3 cellular contexts compared by ENCODE assay signal in the genomic region with DNA sequence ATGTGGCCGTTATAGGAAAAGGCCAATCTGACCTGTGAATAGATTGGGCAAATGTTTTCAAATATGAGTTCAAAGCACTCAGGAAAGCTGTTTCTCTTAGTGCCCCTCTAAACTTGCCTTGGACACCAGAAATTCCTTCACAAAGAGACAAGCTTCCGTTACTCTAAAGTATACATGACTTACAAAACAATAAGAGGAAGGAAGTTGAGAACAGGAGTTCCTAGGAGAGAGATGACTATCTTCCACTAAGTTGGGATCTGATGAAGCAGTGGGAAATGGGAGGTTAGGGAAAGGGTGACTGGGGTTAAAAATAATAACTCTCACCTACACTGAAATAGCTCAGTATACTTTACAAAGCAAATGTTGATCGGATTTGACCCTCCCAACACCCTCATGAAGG.
A peak's percentile ranks its signal among the peaks of the same experiment; 100 is the strongest.
TF ChIP-seq lines count a peak whose summit lies in the region.

No MANE protein-coding gene starts in this region.

TF ChIP-seq in liver, 16 proteins besides CTCF, POLR2A, EP300 and RAD21:
- no peak for TF ChIP-seq YY1 (IDR thresholded peaks at IDR 0.05)
- TF ChIP-seq TAF1 (conservative IDR thresholded peaks at IDR 0.05): no peak
- TF ChIP-seq NR2F2 (IDR thresholded peaks at IDR 0.05): peak; percentile 46

TF ChIP-seq in HepG2, 621 proteins besides CTCF, POLR2A, EP300 and RAD21:
- no peak for TF ChIP-seq ZNF180 (CRISPR knock-in tag; IDR thresholded peaks at IDR 0.05; ENCODE audit: borderline replicate concordance, low read depth)

TF ChIP-seq in endothelial cell of umbilical vein, 7 proteins besides CTCF, POLR2A, EP300 and RAD21:
- TF ChIP-seq POLR2AphosphoS5 (IDR thresholded peaks at IDR 0.05; ENCODE audit: insufficient read depth, low read depth, low read length): peak; percentile 80
- TF ChIP-seq EZH2 (IDR thresholded peaks at IDR 0.05; ENCODE audit: borderline replicate concordance, low read depth, low read length, severe bottlenecking): no peak
- TF ChIP-seq, protein P1, sequence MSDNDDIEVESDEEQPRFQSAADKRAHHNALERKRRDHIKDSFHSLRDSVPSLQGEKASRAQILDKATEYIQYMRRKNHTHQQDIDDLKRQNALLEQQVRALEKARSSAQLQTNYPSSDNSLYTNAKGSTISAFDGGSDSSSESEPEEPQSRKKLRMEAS (IDR thresholded peaks at IDR 0.05; ENCODE audit: insufficient read depth, insufficient read length): no peak
- TF ChIP-seq JUN (IDR thresholded peaks at IDR 0.05; ENCODE audit: borderline replicate concordance, insufficient read depth, insufficient read length, low read depth): peak; percentile 47
- peak; percentile 22 for TF ChIP-seq FOS (IDR thresholded peaks at IDR 0.05; ENCODE audit: borderline replicate concordance, insufficient read depth, low read length)
- no peak for TF ChIP-seq MYC (IDR thresholded peaks at IDR 0.05; ENCODE audit: low read depth, low read length)
- TF ChIP-seq GATA2 (IDR thresholded peaks at IDR 0.05; ENCODE audit: insufficient read depth, insufficient read length, low read depth, low read length): peak; percentile 98
